In the genomic region with DNA sequence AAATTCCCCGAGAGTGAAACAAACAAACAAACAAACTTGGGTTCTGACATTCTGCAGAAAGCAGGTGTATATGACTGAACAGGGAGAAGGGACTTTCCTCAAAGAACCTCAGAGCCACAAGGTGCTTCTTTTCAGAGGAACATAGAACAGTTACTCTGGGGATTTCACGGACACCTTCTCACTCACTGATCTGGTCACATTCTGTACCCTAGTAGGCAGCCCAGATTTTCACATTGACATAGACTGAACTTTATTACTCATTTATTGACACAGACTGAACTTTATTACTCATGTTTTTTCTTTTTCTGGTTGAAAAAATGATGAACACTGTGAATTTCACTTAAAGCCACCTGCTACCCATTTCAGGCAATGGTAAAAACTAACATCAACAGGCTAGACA, we compare ENCODE assay signal across 12 cellular contexts.
DNase-seq lines count a peak whose midpoint lies in the region; ATAC-seq and TF ChIP-seq lines count a peak whose summit lies in the region.
"Had no signal": no experiment of that assay in that cellular context is flagged by ENCODE, and none has a peak within 500 bp of the region (broad histone marks: within the 10 kb centered on the region; RNA-seq: fewer than 3 reads in every experiment).

No MANE protein-coding gene starts in this region.

- no peaks in the 10 kb centered on the region for H3K4me1 Mint-ChIP-seq in T-helper 2 cell treated with Interferon-gamma antibody and Interleukin-4, amounts not matched to agents 5 μg/mL and 100 μg/mL, for 36 hours (ENCODE audit: low read depth)
- H3K4me1 Mint-ChIP-seq: activated naive CD4-positive, alpha-beta T cell treated with anti-CD3 and anti-CD28 coated beads, Interleukin-2, amount 10 ng/mL, durations not matched to agents 7 days and 5 days had no signal

- TF ChIP-seq CTCF in smooth muscle cell (IDR thresholded peaks at IDR 0.05; ENCODE audit: borderline replicate concordance, insufficient read depth, poor library complexity, severe bottlenecking): no peak

- no peaks in the 10 kb centered on the region for H3K36me3 ChIP-seq in smooth muscle cell (ENCODE audit: low read depth)

- no peaks in the 10 kb centered on the region for H4K20me1 ChIP-seq in smooth muscle cell (ENCODE audit: low read depth)

- no peak overlapping the region for H3K9ac ChIP-seq in smooth muscle cell (ENCODE audit: low read depth)

- intact Hi-C loops in right cardiac atrium (cut with DNase I): no loop called here

- DNase-seq in T-helper 2 cell treated with Interferon-gamma antibody and Interleukin-4, amounts not matched to agents 5 μg/mL and 100 μg/mL, for 36 hours (ENCODE audit: low spot score): peak; percentile 19
- DNase-seq in mesenteric fat pad (ENCODE audit: low spot score): no peak
- no peak for DNase-seq in right cardiac atrium
- DNase-seq in smooth muscle cell (lab: John Stamatoyannopoulos, UW; ENCODE audit: unreplicated experiment): no peak
- DNase-seq: activated naive CD4-positive, alpha-beta T cell treated with anti-CD3 and anti-CD28 coated beads, Interleukin-2, amount 10 ng/mL, durations not matched to agents 7 days and 5 days; Caco-2; posterior cingulate gyrus had no signal

- H3F3A ChIP-seq in smooth muscle cell (ENCODE audit: low read depth): no peaks in the 10 kb centered on the region

- H3K27me3 ChIP-seq in right cardiac atrium (ENCODE audit: control insufficient read depth, insufficient read depth) (peaks cover 2% of the 10 kb centered on the region), smooth muscle cell (ENCODE audit: low read depth) (peaks cover 23% of the 10 kb centered on the region)

- H3K27ac ChIP-seq in right cardiac atrium (ENCODE audit: low read length) (no peak overlapping the region), smooth muscle cell (ENCODE audit: low read depth) (no peak overlapping the region)

- 87% methylated on average over 2 of the region's 2 CpGs for WGBS in right cardiac atrium
- whole genome bisulfite sequencing in smooth muscle cell (ENCODE audit: low lambda C conversion rate): 96% methylated on average over 2 of the region's 2 CpGs

- ATAC-seq in GM18868 (IDR thresholded peaks at IDR 0.05; ENCODE audit: unreplicated experiment) (peak; percentile 97), GM21381 (IDR thresholded peaks at IDR 0.05; ENCODE audit: unreplicated experiment) (peak; percentile 97), HG03025 (IDR thresholded peaks at IDR 0.05; ENCODE audit: low FRiP score, unreplicated experiment) (peak; percentile 94), right cardiac atrium (no peak)
- ATAC-seq: WTC11 had no signal

- peak overlapping the region; percentile 15 for H3K4me3 Mint-ChIP-seq in T-helper 2 cell treated with Interferon-gamma antibody and Interleukin-4, amounts not matched to agents 5 μg/mL and 100 μg/mL, for 36 hours
- H3K4me3 Mint-ChIP-seq: activated naive CD4-positive, alpha-beta T cell treated with anti-CD3 and anti-CD28 coated beads, Interleukin-2, amount 10 ng/mL, durations not matched to agents 7 days and 5 days; dendritic cell treated with granulocyte-macrophage colony-stimulating factor and Interleukin-4, amounts not matched to agents 40 ng/mL and 50 ng/mL, for 4 days; WTC11 had no signal

- H3K4me3 ChIP-seq in right cardiac atrium (ENCODE audit: low read length) (no peak overlapping the region), smooth muscle cell (no peak overlapping the region)

- peaks cover 6% of the 10 kb centered on the region for H3K9me3 Mint-ChIP-seq in T-helper 2 cell treated with Interferon-gamma antibody and Interleukin-4, amounts not matched to agents 5 μg/mL and 100 μg/mL, for 36 hours
- H3K9me3 Mint-ChIP-seq: dendritic cell treated with granulocyte-macrophage colony-stimulating factor and Interleukin-4, amounts not matched to agents 40 ng/mL and 50 ng/mL, for 4 days had no signal

- no peak overlapping the region for H3K27ac Mint-ChIP-seq in T-helper 2 cell treated with Interferon-gamma antibody and Interleukin-4, amounts not matched to agents 5 μg/mL and 100 μg/mL, for 36 hours
- H3K27ac Mint-ChIP-seq: activated naive CD4-positive, alpha-beta T cell treated with anti-CD3 and anti-CD28 coated beads, Interleukin-2, amount 10 ng/mL, durations not matched to agents 7 days and 5 days; dendritic cell treated with granulocyte-macrophage colony-stimulating factor and Interleukin-4, amounts not matched to agents 40 ng/mL and 50 ng/mL, for 4 days; WTC11 had no signal

- no peaks in the 10 kb centered on the region for H3K9me3 ChIP-seq in right cardiac atrium (ENCODE audit: control insufficient read depth, low read length)
- H3K9me3 ChIP-seq in smooth muscle cell (replicated peaks; ENCODE audit: low read depth): no peaks in the 10 kb centered on the region
- H3K9me3 ChIP-seq: Caco-2 had no signal

- H3K79me2 ChIP-seq in smooth muscle cell (ENCODE audit: low read depth): no peaks in the 10 kb centered on the region

- H3K27me3 Mint-ChIP-seq in T-helper 2 cell treated with Interferon-gamma antibody and Interleukin-4, amounts not matched to agents 5 μg/mL and 100 μg/mL, for 36 hours (ENCODE audit: low read depth): no peaks in the 10 kb centered on the region
- H3K27me3 Mint-ChIP-seq: activated naive CD4-positive, alpha-beta T cell treated with anti-CD3 and anti-CD28 coated beads, Interleukin-2, amount 10 ng/mL, durations not matched to agents 7 days and 5 days had no signal

- H3K4me2 ChIP-seq in smooth muscle cell: no peak overlapping the region

- no peaks in the 10 kb centered on the region for H3K4me1 ChIP-seq in right cardiac atrium (ENCODE audit: control insufficient read depth, insufficient read depth, low read length)
- no peaks in the 10 kb centered on the region for H3K4me1 ChIP-seq in smooth muscle cell (ENCODE audit: low read depth)
- H3K4me1 ChIP-seq: Caco-2 had no signal

- no peak overlapping the region for H2AFZ ChIP-seq in smooth muscle cell (ENCODE audit: low read depth)

- H3K36me3 Mint-ChIP-seq in T-helper 2 cell treated with Interferon-gamma antibody and Interleukin-4, amounts not matched to agents 5 μg/mL and 100 μg/mL, for 36 hours (ENCODE audit: low read depth): no peaks in the 10 kb centered on the region
- H3K36me3 Mint-ChIP-seq: activated naive CD4-positive, alpha-beta T cell treated with anti-CD3 and anti-CD28 coated beads, Interleukin-2, amount 10 ng/mL, durations not matched to agents 7 days and 5 days had no signal

Comparison
In these comparisons a context has a peak if more than half of its experiments do, and no peak if none do; other contexts are left out.
1. ATAC-seq: peak in GM18868 (single experiment), GM21381 (single experiment) and HG03025 (single experiment); none in right cardiac atrium (0 of 2).